ENCODE assay signal across 8 cellular contexts in genomic region chr19:58519087-58519354, GRCh38. TPM values are rescaled to one million over a fixed set of nuclear protein-coding genes. Genes with fewer than 3 reads are reported as not detected.
DNase-seq lines count a peak whose midpoint lies in the region; ATAC-seq and TF ChIP-seq lines count a peak whose summit lies in the region.

No MANE protein-coding gene starts in this region.

- DNase-seq in DMS153 (lab: John Stamatoyannopoulos, UW) = peak; percentile 47
- peak; percentile 69 for DNase-seq in HEK293T (ENCODE audit: extremely low spot score)
- DNase-seq in NCI-H2227 treated with DMSO at 0.1 percent for 48 hours (lab: John Stamatoyannopoulos, UW) = peak; percentile 91
- peak; percentile 80 for DNase-seq in WTC11 (ENCODE audit: low spot score)
- peak; percentile 74 for DNase-seq in dedifferentiated amniotic fluid mesenchymal stem cell (ENCODE audit: extremely low spot score)
- peak; percentile 94 for DNase-seq in left kidney (ENCODE audit: low read depth, low spot score)
- DNase-seq in stimulated activated CD4-positive, alpha-beta T cell treated with anti-CD3 and anti-CD28 coated beads, Interleukin-2, amount 100 ng/mL, for 48 hours = peak; percentile 43 to 47

- H3K27me3 Mint-ChIP-seq in WTC11 (ENCODE audit: low read depth) = no peaks in the 10 kb centered on the region

- ATAC-seq in WTC11 (peak; percentile 41), HG03159 (IDR thresholded peaks at IDR 0.05; ENCODE audit: unreplicated experiment) (no peak)

- H3K4me3 Mint-ChIP-seq in WTC11 = peak overlapping the region; percentile 97

- TF ChIP-seq CTCF in WTC11 (IDR thresholded peaks at IDR 0.05) = no peak

- no peaks in the 10 kb centered on the region for H3K9me3 Mint-ChIP-seq in WTC11

- H3K27ac Mint-ChIP-seq in WTC11 = peak overlapping the region; percentile 99

- H3K36me3 Mint-ChIP-seq in WTC11 = peaks cover 5% of the 10 kb centered on the region

- H3K4me1 Mint-ChIP-seq in WTC11 = peaks cover 52% of the 10 kb centered on the region

- POLR2A ChIA-PET in HEK293T (lab: Yijun Ruan, JAX) = interaction anchor here (0.6 to 7.8 kb wide), 21 partner anchors 19 to 837 kb away, joined by 3 to 96 read pairs (median 4); partner anchors contain the start of genes CHMP2A, TRIM28, UBE2M and ZNF274
- POLR2A ChIA-PET in WTC11 (lab: Charles Lee) = interaction anchor here (1.3 to 3.3 kb wide), 8 partner anchors 19 to 54 kb away, joined by 3 to 34 read pairs (median 10); partner anchors contain the start of genes CHMP2A, TRIM28 and UBE2M

- CTCF ChIA-PET in HEK293T (lab: Yijun Ruan, JAX) = interaction anchor here (0.6 to 2.1 kb wide), 5 partner anchors 14 to 62 kb away, joined by 3 to 9 read pairs (median 8); partner anchors contain the start of gene TRIM28
- CTCF ChIA-PET in WTC11 (lab: Charles Lee) = interaction anchor here (0.6 to 6.5 kb wide), 29 partner anchors 9 to 497 kb away, joined by 3 to 60 read pairs (median 7); partner anchors contain the start of genes CHMP2A, RNF225, TRIM28 and UBE2M

TF ChIP-seq in HEK293T, 16 proteins besides CTCF, POLR2A, EP300 and RAD21:
- TF ChIP-seq SP1 (IDR thresholded peaks at IDR 0.05) (no peak), BHLHE40 (IDR thresholded peaks at IDR 0.05; ENCODE audit: borderline replicate concordance) (no peak), HDGF (IDR thresholded peaks at IDR 0.05; ENCODE audit: borderline replicate concordance) (no peak), FOXM1 (IDR thresholded peaks at IDR 0.05; ENCODE audit: borderline replicate concordance) (no peak), TARDBP (IDR thresholded peaks at IDR 0.05) (no peak), L3MBTL2 (conservative IDR thresholded peaks at IDR 0.05) (no peak), ELF4 (IDR thresholded peaks at IDR 0.05) (no peak), NFRKB (IDR thresholded peaks at IDR 0.05) (no peak)

TF ChIP-seq in WTC11, 78 proteins besides CTCF, POLR2A, EP300 and RAD21:
- TF ChIP-seq, protein P1, sequence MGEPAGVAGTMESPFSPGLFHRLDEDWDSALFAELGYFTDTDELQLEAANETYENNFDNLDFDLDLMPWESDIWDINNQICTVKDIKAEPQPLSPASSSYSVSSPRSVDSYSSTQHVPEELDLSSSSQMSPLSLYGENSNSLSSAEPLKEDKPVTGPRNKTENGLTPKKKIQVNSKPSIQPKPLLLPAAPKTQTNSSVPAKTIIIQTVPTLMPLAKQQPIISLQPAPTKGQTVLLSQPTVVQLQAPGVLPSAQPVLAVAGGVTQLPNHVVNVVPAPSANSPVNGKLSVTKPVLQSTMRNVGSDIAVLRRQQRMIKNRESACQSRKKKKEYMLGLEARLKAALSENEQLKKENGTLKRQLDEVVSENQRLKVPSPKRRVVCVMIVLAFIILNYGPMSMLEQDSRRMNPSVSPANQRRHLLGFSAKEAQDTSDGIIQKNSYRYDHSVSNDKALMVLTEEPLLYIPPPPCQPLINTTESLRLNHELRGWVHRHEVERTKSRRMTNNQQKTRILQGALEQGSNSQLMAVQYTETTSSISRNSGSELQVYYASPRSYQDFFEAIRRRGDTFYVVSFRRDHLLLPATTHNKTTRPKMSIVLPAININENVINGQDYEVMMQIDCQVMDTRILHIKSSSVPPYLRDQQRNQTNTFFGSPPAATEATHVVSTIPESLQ (CRISPR knock-in tag; IDR thresholded peaks at IDR 0.05) = no peak
- TF ChIP-seq, protein P2, sequence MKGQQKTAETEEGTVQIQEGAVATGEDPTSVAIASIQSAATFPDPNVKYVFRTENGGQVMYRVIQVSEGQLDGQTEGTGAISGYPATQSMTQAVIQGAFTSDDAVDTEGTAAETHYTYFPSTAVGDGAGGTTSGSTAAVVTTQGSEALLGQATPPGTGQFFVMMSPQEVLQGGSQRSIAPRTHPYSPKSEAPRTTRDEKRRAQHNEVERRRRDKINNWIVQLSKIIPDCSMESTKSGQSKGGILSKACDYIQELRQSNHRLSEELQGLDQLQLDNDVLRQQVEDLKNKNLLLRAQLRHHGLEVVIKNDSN (CRISPR knock-in tag; IDR thresholded peaks at IDR 0.05) = 0 out of 2 replicates have a peak, but pooled peaks have one; percentile 11
- TF ChIP-seq, protein P3, sequence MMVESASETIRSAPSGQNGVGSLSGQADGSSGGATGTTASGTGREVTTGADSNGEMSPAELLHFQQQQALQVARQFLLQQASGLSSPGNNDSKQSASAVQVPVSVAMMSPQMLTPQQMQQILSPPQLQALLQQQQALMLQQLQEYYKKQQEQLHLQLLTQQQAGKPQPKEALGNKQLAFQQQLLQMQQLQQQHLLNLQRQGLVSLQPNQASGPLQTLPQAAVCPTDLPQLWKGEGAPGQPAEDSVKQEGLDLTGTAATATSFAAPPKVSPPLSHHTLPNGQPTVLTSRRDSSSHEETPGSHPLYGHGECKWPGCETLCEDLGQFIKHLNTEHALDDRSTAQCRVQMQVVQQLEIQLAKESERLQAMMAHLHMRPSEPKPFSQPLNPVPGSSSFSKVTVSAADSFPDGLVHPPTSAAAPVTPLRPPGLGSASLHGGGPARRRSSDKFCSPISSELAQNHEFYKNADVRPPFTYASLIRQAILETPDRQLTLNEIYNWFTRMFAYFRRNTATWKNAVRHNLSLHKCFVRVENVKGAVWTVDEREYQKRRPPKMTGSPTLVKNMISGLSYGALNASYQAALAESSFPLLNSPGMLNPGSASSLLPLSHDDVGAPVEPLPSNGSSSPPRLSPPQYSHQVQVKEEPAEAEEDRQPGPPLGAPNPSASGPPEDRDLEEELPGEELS (CRISPR knock-in tag; IDR thresholded peaks at IDR 0.05) = 0 out of 2 replicates have a peak, but pooled peaks have one; percentile 15
- peak; percentile 5; the same call in 1 of the 2 replicates for TF ChIP-seq ETV6 (CRISPR knock-in tag; IDR thresholded peaks at IDR 0.05)
- 0 out of 2 replicates have a peak, but pooled peaks have one; percentile 9 for TF ChIP-seq RELA (CRISPR knock-in tag; IDR thresholded peaks at IDR 0.05; ENCODE audit: borderline replicate concordance)

RNA-seq across cellular contexts. Expression of gene ZBTB45, which starts 0.6 kb away (rescaled TPM):
- total RNA-seq in WTC11 (2021) = 17.0 to 19.7 TPM (median 18.0 TPM) in 3 replicates

RNA-seq across cellular contexts. Expression of gene SLC27A5, which starts 7.2 kb away (rescaled TPM):
- total RNA-seq in WTC11 (2021) = 18.8 to 22.0 TPM (median 21.9 TPM) in 3 replicates

RNA-seq across cellular contexts. Expression of gene TRIM28, which starts 24.8 kb away (rescaled TPM):
- 1,095 to 1,221 TPM (median 1,108 TPM) in 3 replicates for total RNA-seq in WTC11 (2021)

RNA-seq across cellular contexts. Expression of gene CHMP2A, which starts 35.9 kb away (rescaled TPM):
- 109 to 126 TPM (median 119 TPM) in 3 replicates for total RNA-seq in WTC11 (2021)

RNA-seq across cellular contexts. Expression of gene UBE2M, which starts 39.4 kb away (rescaled TPM):
- total RNA-seq in WTC11 (2021) = 93.7 to 105 TPM (median 97.1 TPM) in 3 replicates
